13 cellular contexts compared by ENCODE assay signal in the genomic region with DNA sequence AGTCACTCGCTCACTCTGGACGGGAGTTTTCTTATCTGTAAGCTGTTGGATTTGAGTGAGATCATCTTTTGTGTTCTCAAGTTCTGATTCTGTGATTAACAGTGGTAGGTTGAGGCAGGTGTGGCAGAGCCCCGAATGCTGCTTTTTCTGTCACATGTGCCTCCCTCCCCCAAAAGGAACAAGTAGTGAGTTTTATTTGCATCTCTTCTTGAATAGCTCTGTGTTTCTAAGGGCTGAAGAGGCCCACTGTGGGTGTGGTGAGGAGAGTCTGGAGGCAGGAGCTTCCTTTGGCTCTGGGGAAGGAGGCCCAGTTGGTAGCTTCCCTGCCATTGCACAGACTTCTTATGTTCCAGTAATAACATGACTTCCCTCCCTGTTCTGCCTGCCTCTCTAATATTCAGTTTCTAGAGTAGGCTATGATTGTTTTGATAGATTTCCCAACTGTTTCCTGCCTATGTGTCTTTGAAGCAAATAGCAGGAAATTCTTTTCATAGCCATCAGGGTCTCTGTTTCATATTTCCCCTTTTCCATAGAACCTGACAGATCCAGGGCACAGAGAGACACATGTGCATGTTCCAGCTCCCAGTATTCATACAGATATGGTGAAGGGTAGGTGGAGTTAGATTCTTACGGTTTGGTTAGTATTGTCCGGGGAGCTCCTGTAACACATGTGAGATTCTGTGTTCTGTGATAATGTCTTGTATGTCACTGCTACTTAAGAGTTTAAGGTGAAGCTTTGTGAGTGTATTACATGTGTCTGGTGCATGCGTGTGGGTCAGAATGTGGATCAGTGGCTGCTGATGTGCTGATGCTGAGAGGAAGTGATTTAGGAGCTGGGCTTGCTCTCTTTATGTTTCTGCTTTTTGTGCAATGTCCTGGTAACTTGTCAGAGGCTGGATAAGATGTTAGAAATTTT. TPM values are rescaled to one million over a fixed set of nuclear protein-coding genes. Genes with fewer than 3 reads are reported as not detected.
A peak's percentile ranks its signal among the peaks of the same experiment; 100 is the strongest.
DNase-seq lines count a peak whose midpoint lies in the region; ATAC-seq, FAIRE-seq and TF ChIP-seq lines count a peak whose summit lies in the region.
"Had no signal": no experiment of that assay in that cellular context is flagged by ENCODE, and none has a peak within 500 bp of the region (broad histone marks: within the 10 kb centered on the region; RNA-seq: fewer than 3 reads in every experiment).

No MANE protein-coding gene starts in this region.

- peaks cover 40% of the 10 kb centered on the region for H3K4me1 Mint-ChIP-seq in neural crest cell

- peak overlapping the region; percentile 91 for H3K27ac Mint-ChIP-seq in neural crest cell (ENCODE audit: unreplicated experiment)
- H3K27ac Mint-ChIP-seq: T-helper 2 cell treated with Interferon-gamma antibody and Interleukin-4, amounts not matched to agents 5 μg/mL and 100 μg/mL, for 36 hours had no signal

- no peaks in the 10 kb centered on the region for H3K27me3 Mint-ChIP-seq in neural crest cell (ENCODE audit: low read depth)

- H3K79me1 ChIP-seq in neuronal stem cell (ENCODE audit: low read depth, low read length) = no peaks in the 10 kb centered on the region

- H4K8ac ChIP-seq in neuronal stem cell (ENCODE audit: low read depth, low read length) = no peak overlapping the region

- H3K9ac ChIP-seq in neuronal stem cell (ENCODE audit: low read depth, low read length, poor library complexity) = no peak overlapping the region

- H3K36me3 ChIP-seq in bronchial epithelial cell (ENCODE audit: control insufficient read depth, insufficient read depth, low read length) = no peaks in the 10 kb centered on the region
- no peaks in the 10 kb centered on the region for H3K36me3 ChIP-seq in Peyer's patch
- H3K36me3 ChIP-seq in neuronal stem cell (replicated peaks in 1 of 2; ENCODE audit: control insufficient read depth in 2 of 2, insufficient read depth in 2 of 2, low read length in 2 of 2) = no peaks in the 10 kb centered on the region
- H3K36me3 ChIP-seq in MG63 = no peaks in the 10 kb centered on the region
- H3K36me3 ChIP-seq: left lung had no signal

- H3K4me2 ChIP-seq in neuronal stem cell (ENCODE audit: insufficient read depth, low read length, poor library complexity, severe bottlenecking) = no peak overlapping the region

- TF ChIP-seq CTCF in bronchial epithelial cell (IDR thresholded peaks at IDR 0.05; ENCODE audit: insufficient read depth, low read length, severe bottlenecking) (no peak), neural crest cell (conservative IDR thresholded peaks at IDR 0.05) (no peak), Peyer's patch (IDR thresholded peaks at IDR 0.05) (no peak)

- no peak overlapping the region for H2AK5ac ChIP-seq in neuronal stem cell (ENCODE audit: low read depth, low read length)

- no peak overlapping the region for H2BK12ac ChIP-seq in neuronal stem cell (ENCODE audit: low read length)

- ATAC-seq in HG02852 (IDR thresholded peaks at IDR 0.05; ENCODE audit: unreplicated experiment) = peak; percentile 24
- ATAC-seq: left lung had no signal

- H2BK120ac ChIP-seq in neuronal stem cell (ENCODE audit: low read depth, low read length) = no peak overlapping the region

- H3K23ac ChIP-seq in neuronal stem cell (ENCODE audit: low read depth, low read length, poor library complexity) = no peak overlapping the region

- H3K27ac ChIP-seq in Peyer's patch (peak overlapping the region in 2 of 4 donors; percentile 13 to 33), neuronal stem cell (replicated peaks; ENCODE audit: low read length) (no peak overlapping the region), caudate nucleus (ENCODE audit: low read depth, low read length) (no peak overlapping the region)

- peaks cover 4% of the 10 kb centered on the region for H3K9me3 Mint-ChIP-seq in neural crest cell
- H3K9me3 Mint-ChIP-seq: T-helper 2 cell treated with Interferon-gamma antibody and Interleukin-4, amounts not matched to agents 5 μg/mL and 100 μg/mL, for 36 hours had no signal

- no peak overlapping the region for H4K91ac ChIP-seq in neuronal stem cell (ENCODE audit: low read depth, low read length, poor library complexity)

- no peak overlapping the region for H2AFZ ChIP-seq in neuronal stem cell (ENCODE audit: low read length)

- WGBS in neuronal stem cell (ENCODE audit: extremely low coverage in 2 of 2, insufficient read length in 2 of 2, insufficient replicate concordance in 1 of 2), 2 donors = no CpG with 5 or more reads among the region's 6 CpGs

- no peak overlapping the region for H3K18ac ChIP-seq in neuronal stem cell (ENCODE audit: low read length)

- no peak for TF ChIP-seq POLR2A in Peyer's patch (IDR thresholded peaks at IDR 0.05)

- H3K27me3 ChIP-seq in bronchial epithelial cell (ENCODE audit: control insufficient read depth, insufficient read depth, low read length) (no peaks in the 10 kb centered on the region), Peyer's patch (no peaks in the 10 kb centered on the region), neuronal stem cell (ENCODE audit: control insufficient read depth in 3 of 3, insufficient read depth in 3 of 3, low read depth in 1 of 3, low read length in 3 of 3) (no peaks in the 10 kb centered on the region), MG63 (peaks cover 6% of the 10 kb centered on the region)
- H3K27me3 ChIP-seq: left lung had no signal

- DNase-seq in EH (ENCODE audit: low read depth) (peak; percentile 20), bronchial epithelial cell (ENCODE audit: low read depth) (no peak), neural crest cell (ENCODE audit: low read depth, low spot score) (no peak), Peyer's patch (no peak), neuronal stem cell (ENCODE audit: low spot score) (no peak), MG63 (no peak), caudate nucleus (lab: John Stamatoyannopoulos, UW) (no peak)
- DNase-seq: left lung, NCI-H2107 had no signal

- no peak overlapping the region for H3K4me3 Mint-ChIP-seq in neural crest cell
- H3K4me3 Mint-ChIP-seq: T-helper 2 cell treated with Interferon-gamma antibody and Interleukin-4, amounts not matched to agents 5 μg/mL and 100 μg/mL, for 36 hours had no signal

- no peak overlapping the region for H3K14ac ChIP-seq in neuronal stem cell (ENCODE audit: low read length)

- H3K4me3 ChIP-seq in bronchial epithelial cell (ENCODE audit: low read depth, low read length) (no peak overlapping the region), Peyer's patch (no peak overlapping the region), neuronal stem cell (ENCODE audit: low read length in 2 of 2) (no peak overlapping the region), MG63 (no peak overlapping the region)
- H3K4me3 ChIP-seq: left lung had no signal

- H3K4me1 ChIP-seq in Peyer's patch (peaks cover 0 to 12% (median 0%) of the 10 kb centered on the region in 4 donors), neuronal stem cell (ENCODE audit: control insufficient read depth in 2 of 2, insufficient read depth in 1 of 2, low read depth in 1 of 2, low read length in 2 of 2) (peaks cover 5% of the 10 kb centered on the region in 2 donors)

- no peak overlapping the region for H2BK15ac ChIP-seq in neuronal stem cell (ENCODE audit: low read length)

- peak; percentile 55 for FAIRE-seq in bronchial epithelial cell (lab: Jason Lieb, UNC)
- FAIRE-seq: endothelial cell of umbilical vein had no signal

- no peaks in the 10 kb centered on the region for H3K36me3 Mint-ChIP-seq in neural crest cell (ENCODE audit: low read depth)

- H3K9me3 ChIP-seq in Peyer's patch (no peaks in the 10 kb centered on the region), neuronal stem cell (replicated peaks in 1 of 2; ENCODE audit: control insufficient read depth in 2 of 2, insufficient read depth in 1 of 2, low read depth in 1 of 2, low read length in 2 of 2) (no peaks in the 10 kb centered on the region), MG63 (no peaks in the 10 kb centered on the region)
- H3K9me3 ChIP-seq: left lung had no signal

- no peak overlapping the region for H2BK5ac ChIP-seq in neuronal stem cell (ENCODE audit: low read length)

- H3K4ac ChIP-seq in neuronal stem cell (ENCODE audit: low read length) = no peak overlapping the region

RNA-seq across cellular contexts. Expression of gene CXCL17, which starts 24.0 kb away (rescaled TPM):
- total RNA-seq in bronchial epithelial cell (1.1 and 5.8 TPM in 2 replicates), neural crest cell (not detected in 2 replicates), Peyer's patch (not detected)
- polyA plus RNA-seq in neuronal stem cell (2013, experiment 1 of 2) = not detected
- not detected for polyA plus RNA-seq in neuronal stem cell (2013, experiment 2 of 2)
- not detected in 2 replicates for total RNA-seq in MG63 (2014; rRNA removed; shearing (Covaris generic); ENCODE audit: low replicate concordance)
- total RNA-seq: endothelial cell of umbilical vein, G401 had no signal
- polyA plus RNA-seq: endothelial cell of umbilical vein had no signal

RNA-seq across cellular contexts. Expression of gene LIPE, which starts 39.6 kb away (rescaled TPM):
- total RNA-seq in bronchial epithelial cell (7.6 and 8.6 TPM in 2 replicates), neural crest cell (24.5 and 29.1 TPM in 2 replicates), Peyer's patch (10 to 100 TPM; 28.9 to 46.6 (median 34.8) TPM)
- 10.6 TPM for polyA plus RNA-seq in neuronal stem cell (2013, experiment 1 of 2)
- polyA plus RNA-seq in neuronal stem cell (2013, experiment 2 of 2) = 10.0 TPM
- total RNA-seq in MG63 (2014; rRNA removed; shearing (Covaris generic); ENCODE audit: low replicate concordance) = not detected in 2 replicates
